In genomic region chr1:111448482-111448917, GRCh38 we compare ENCODE assay signal across 8 cellular contexts. TPM values are rescaled to one million over a fixed set of nuclear protein-coding genes. Genes with fewer than 3 reads are reported as not detected.
A peak's percentile ranks its signal among the peaks of the same experiment; 100 is the strongest.
DNase-seq lines count a peak whose midpoint lies in the region; ATAC-seq and TF ChIP-seq lines count a peak whose summit lies in the region.

No MANE protein-coding gene starts in this region.

- peak; percentile 5 for ATAC-seq in GM18499 (IDR thresholded peaks at IDR 0.05; ENCODE audit: insufficient read depth, unreplicated experiment)
- ATAC-seq in HG02763 (IDR thresholded peaks at IDR 0.05; ENCODE audit: unreplicated experiment) = peak; percentile 6
- peak; percentile 14 for ATAC-seq in SK-N-SH treated with all-trans-retinoic acid at 6 μM for 48 hours
- ATAC-seq in HG02588 (IDR thresholded peaks at IDR 0.05; ENCODE audit: unreplicated experiment) = no peak

- no peaks in the 10 kb centered on the region for H3K27me3 ChIP-seq in mucosa of rectum (ENCODE audit: control insufficient read depth in 2 of 2, insufficient read depth in 2 of 2, low read length in 2 of 2)

- peak; percentile 68 for DNase-seq in type B pancreatic cell (ENCODE audit: extremely low spot score, unreplicated experiment)
- no peak for DNase-seq in NCI-H2107 treated with DMSO at 0.1 percent for 48 hours (lab: John Stamatoyannopoulos, UW; ENCODE audit: unreplicated experiment)

- H3K9me3 Mint-ChIP-seq in dendritic cell treated with granulocyte-macrophage colony-stimulating factor and Interleukin-4, amounts not matched to agents 40 ng/mL and 50 ng/mL, for 4 days = no peaks in the 10 kb centered on the region
- no peaks in the 10 kb centered on the region for H3K9me3 Mint-ChIP-seq in type B pancreatic cell

- peak overlapping the region; percentile 98 for H3K27ac Mint-ChIP-seq in dendritic cell treated with granulocyte-macrophage colony-stimulating factor and Interleukin-4, amounts not matched to agents 40 ng/mL and 50 ng/mL, for 4 days
- peak overlapping the region; percentile 46 for H3K27ac Mint-ChIP-seq in type B pancreatic cell

- intact Hi-C loops in dendritic cell treated with granulocyte-macrophage colony-stimulating factor and Interleukin-4, amounts not matched to agents 40 ng/mL and 50 ng/mL, for 4 days (cut with micrococcal nuclease) = loop anchor here (2.0 kb wide), 2 partner anchors 22 to 58 kb away; no protein-coding TSS in a partner anchor

- H3K36me3 Mint-ChIP-seq in dendritic cell treated with granulocyte-macrophage colony-stimulating factor and Interleukin-4, amounts not matched to agents 40 ng/mL and 50 ng/mL, for 4 days (ENCODE audit: low read depth) = peaks cover 80% of the 10 kb centered on the region
- H3K36me3 Mint-ChIP-seq in type B pancreatic cell = peaks cover 22% of the 10 kb centered on the region

- no peaks in the 10 kb centered on the region for H3K9me3 ChIP-seq in mucosa of rectum (ENCODE audit: control insufficient read depth in 2 of 2, low read length in 2 of 2)

- peaks cover 30 to 36% of the 10 kb centered on the region in 2 donors for H3K4me1 ChIP-seq in mucosa of rectum (ENCODE audit: control insufficient read depth in 2 of 2, insufficient read depth in 2 of 2, low read length in 2 of 2)

- H3K27ac ChIP-seq in mucosa of rectum (ENCODE audit: low read depth in 2 of 2, low read length in 2 of 2) = peak overlapping the region; percentile 57 to 63

- TF ChIP-seq CTCF in type B pancreatic cell (conservative IDR thresholded peaks at IDR 0.05) = no peak

- peak overlapping the region; percentile 100 for H3K4me3 Mint-ChIP-seq in dendritic cell treated with granulocyte-macrophage colony-stimulating factor and Interleukin-4, amounts not matched to agents 40 ng/mL and 50 ng/mL, for 4 days
- peak overlapping the region; percentile 100 for H3K4me3 Mint-ChIP-seq in type B pancreatic cell

- peaks cover 43% of the 10 kb centered on the region for H3K4me1 Mint-ChIP-seq in dendritic cell treated with granulocyte-macrophage colony-stimulating factor and Interleukin-4, amounts not matched to agents 40 ng/mL and 50 ng/mL, for 4 days (ENCODE audit: low read depth)
- H3K4me1 Mint-ChIP-seq in type B pancreatic cell (ENCODE audit: unreplicated experiment) = peaks cover 38% of the 10 kb centered on the region

- no peaks in the 10 kb centered on the region for H3K27me3 Mint-ChIP-seq in dendritic cell treated with granulocyte-macrophage colony-stimulating factor and Interleukin-4, amounts not matched to agents 40 ng/mL and 50 ng/mL, for 4 days
- no peaks in the 10 kb centered on the region for H3K27me3 Mint-ChIP-seq in type B pancreatic cell

- H3K4me3 ChIP-seq in mucosa of rectum (ENCODE audit: low read length in 2 of 2) = peak overlapping the region; percentile 100

- H3K9ac ChIP-seq in mucosa of rectum (ENCODE audit: low read depth in 1 of 2, low read length in 2 of 2) = peak overlapping the region; percentile 68 to 74

- H3K36me3 ChIP-seq in mucosa of rectum (ENCODE audit: control insufficient read depth in 2 of 2, insufficient read depth in 2 of 2, low read length in 2 of 2) = peaks cover 18 to 21% of the 10 kb centered on the region in 2 donors

TF ChIP-seq in SK-N-SH treated with all-trans-retinoic acid at 6 μM for 48 hours, 23 proteins besides CTCF, POLR2A, EP300 and RAD21:
- TF ChIP-seq ARNTL (CRISPR knock-in tag; IDR thresholded peaks at IDR 0.05; ENCODE audit: borderline replicate concordance, low read depth) (no peak), SNAI2 (CRISPR knock-in tag; IDR thresholded peaks at IDR 0.05) (no peak), CSRNP3 (CRISPR knock-in tag; IDR thresholded peaks at IDR 0.05) (no peak), ZNF70 (CRISPR knock-in tag; IDR thresholded peaks at IDR 0.05) (no peak), ZNF8 (CRISPR knock-in tag; IDR thresholded peaks at IDR 0.05) (no peak), BACH2 (CRISPR knock-in tag; IDR thresholded peaks at IDR 0.05; ENCODE audit: borderline replicate concordance) (no peak), ZC3H10 (CRISPR knock-in tag; IDR thresholded peaks at IDR 0.05) (no peak), ZNF565 (CRISPR knock-in tag; conservative IDR thresholded peaks at IDR 0.05; ENCODE audit: low read depth) (no peak), RARB (CRISPR knock-in tag; IDR thresholded peaks at IDR 0.05) (no peak), CSDC2 (CRISPR knock-in tag; IDR thresholded peaks at IDR 0.05) (no peak), PPARA (CRISPR knock-in tag; IDR thresholded peaks at IDR 0.05; ENCODE audit: borderline replicate concordance) (no peak)

RNA-seq across cellular contexts. Expression of gene WDR77, which starts 0.6 kb away (rescaled TPM):
- 33.0 and 42.8 TPM in 2 replicates for total RNA-seq in type B pancreatic cell (ENCODE audit: low replicate concordance)

RNA-seq across cellular contexts. Expression of gene ATP5PB, which starts 0.8 kb away (rescaled TPM):
- total RNA-seq in type B pancreatic cell (ENCODE audit: low replicate concordance) = 242 and 272 TPM in 2 replicates

RNA-seq across cellular contexts. Expression of gene OVGP1, which starts 21.0 kb away (rescaled TPM):
- 1.8 and 3.0 TPM in 2 replicates for total RNA-seq in type B pancreatic cell (ENCODE audit: low replicate concordance)

RNA-seq across cellular contexts. Expression of gene C1orf162, which starts 25.3 kb away (rescaled TPM):
- 0.95 and 2.1 TPM in 2 replicates for total RNA-seq in type B pancreatic cell (ENCODE audit: low replicate concordance)

RNA-seq across cellular contexts. Expression of gene ADORA3, which starts 54.9 kb away (rescaled TPM):
- total RNA-seq in type B pancreatic cell (ENCODE audit: low replicate concordance) = not detected in 2 replicates
